In the genomic region with DNA sequence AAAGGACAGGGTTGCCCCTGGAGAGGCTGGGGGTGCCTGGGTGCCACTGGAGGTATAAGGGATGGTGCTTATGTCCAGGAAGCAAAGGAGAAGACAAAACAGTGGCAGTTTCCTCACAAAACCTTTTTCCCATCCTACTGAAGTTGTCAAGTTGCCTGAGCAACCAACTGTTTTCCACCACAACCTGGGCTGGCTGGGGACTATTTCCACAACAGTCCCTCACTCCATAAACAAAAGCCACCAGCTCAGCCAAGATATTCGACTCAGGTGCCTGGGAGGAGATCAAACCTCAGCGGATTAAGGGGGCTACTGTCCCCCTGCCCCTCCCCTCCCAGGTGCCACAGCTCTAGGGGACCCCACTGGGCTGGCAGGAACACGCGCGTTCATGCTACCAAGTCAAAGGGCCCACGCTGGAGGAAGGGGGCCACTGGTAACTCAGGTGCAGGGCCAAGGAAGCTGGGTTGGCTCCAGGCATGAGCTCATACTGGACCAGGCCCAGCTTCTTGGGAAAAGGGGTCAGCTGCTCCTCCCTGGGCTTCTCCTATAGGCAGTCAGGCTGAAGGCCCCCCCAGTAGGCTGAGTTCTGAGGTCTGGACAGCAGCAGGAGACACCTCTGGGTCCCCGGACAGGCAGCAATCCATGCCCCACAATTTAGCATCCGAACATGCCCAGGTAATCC, we compare ENCODE assay signal across 13 cellular contexts. TPM values are rescaled to one million over a fixed set of nuclear protein-coding genes. Genes with fewer than 3 reads are reported as not detected.
A peak's percentile ranks its signal among the peaks of the same experiment; 100 is the strongest.
DNase-seq lines count a peak whose midpoint lies in the region; ATAC-seq, FAIRE-seq and TF ChIP-seq lines count a peak whose summit lies in the region.
"Had no signal": no experiment of that assay in that cellular context is flagged by ENCODE, and none has a peak within 500 bp of the region (broad histone marks: within the 10 kb centered on the region; RNA-seq: fewer than 3 reads in every experiment).

No MANE protein-coding gene starts in this region.

- peaks cover 84% of the 10 kb centered on the region for H3K4me1 ChIP-seq in suprapubic skin

- FAIRE-seq in HTR-8/SVneo (lab: Jason Lieb, UNC), result peak; percentile 77

- H3K27ac ChIP-seq in suprapubic skin, result peak overlapping the region; percentile 56
- H3K27ac ChIP-seq: epithelial cell of prostate had no signal

- no peak overlapping the region for H3K4me3 Mint-ChIP-seq in natural killer cell treated with Interleukin-12 subunit alpha and Interleukin-12 subunit beta and Interleukin-15 and Interleukin-18, amount 100 ng/mL, for 72 hours
- no peak overlapping the region for H3K4me3 Mint-ChIP-seq in activated CD8-positive, alpha-beta T cell treated with anti-CD3 and anti-CD28 coated beads for 36 hours
- H3K4me3 Mint-ChIP-seq: naive B cell; stimulated activated effector memory CD8-positive, alpha-beta T cell treated with anti-CD3 and anti-CD28 coated beads, Interleukin-12 subunit alpha, Interleukin-12 subunit beta, amount 100 ng/mL, for 72 hours had no signal

- CTCF ChIA-PET in activated CD8-positive, alpha-beta T cell treated with anti-CD3 and anti-CD28 coated beads for 36 hours (lab: Charles Lee), result interaction anchor here (0.7 to 1.7 kb wide), 3 partner anchors 37 to 104 kb away, joined by 3 to 4 read pairs (median 3); no protein-coding TSS in a partner anchor

- H3K4me1 Mint-ChIP-seq in natural killer cell treated with Interleukin-12 subunit alpha and Interleukin-12 subunit beta and Interleukin-15 and Interleukin-18, amount 100 ng/mL, for 72 hours (ENCODE audit: low read depth in 2 of 2), result peaks cover 14 to 29% of the 10 kb centered on the region in 2 donors
- H3K4me1 Mint-ChIP-seq in activated CD8-positive, alpha-beta T cell treated with anti-CD3 and anti-CD28 coated beads for 36 hours (ENCODE audit: low read depth), result no peaks in the 10 kb centered on the region

- no peaks in the 10 kb centered on the region for H3K36me3 ChIP-seq in suprapubic skin

- DNase-seq in HTR-8/SVneo (ENCODE audit: insufficient read length, low spot score), result no peak
- DNase-seq in astrocyte of the hippocampus (ENCODE audit: low read depth, low spot score), result peak; percentile 72
- DNase-seq in kidney tubule cell (ENCODE audit: low spot score), result peak; percentile 30
- no peak for DNase-seq in suprapubic skin (ENCODE audit: low spot score in 2 of 2)
- DNase-seq in NCI-H1105 treated with DMSO at 0.1 percent for 48 hours (lab: John Stamatoyannopoulos, UW), result no peak
- no peak for DNase-seq in natural killer cell treated with Interleukin-12 subunit alpha and Interleukin-12 subunit beta and Interleukin-15 and Interleukin-18, amount 100 ng/mL, for 72 hours (ENCODE audit: low spot score)
- no peak for DNase-seq in activated CD8-positive, alpha-beta T cell treated with anti-CD3 and anti-CD28 coated beads for 36 hours
- DNase-seq: HCEC 1CT, naive B cell, NCI-H2171 treated with DMSO at 0.1 percent for 48 hours had no signal

- no peaks in the 10 kb centered on the region for H3K9me3 Mint-ChIP-seq in natural killer cell treated with Interleukin-12 subunit alpha and Interleukin-12 subunit beta and Interleukin-15 and Interleukin-18, amount 100 ng/mL, for 72 hours
- no peaks in the 10 kb centered on the region for H3K9me3 Mint-ChIP-seq in activated CD8-positive, alpha-beta T cell treated with anti-CD3 and anti-CD28 coated beads for 36 hours
- H3K9me3 Mint-ChIP-seq: naive B cell; stimulated activated effector memory CD8-positive, alpha-beta T cell treated with anti-CD3 and anti-CD28 coated beads, Interleukin-12 subunit alpha, Interleukin-12 subunit beta, amount 100 ng/mL, for 72 hours had no signal

- no peak for TF ChIP-seq POLR2A in suprapubic skin (IDR thresholded peaks at IDR 0.05)

- no peak for TF ChIP-seq CTCF in suprapubic skin (IDR thresholded peaks at IDR 0.05)
- TF ChIP-seq CTCF in activated CD8-positive, alpha-beta T cell treated with anti-CD3 and anti-CD28 coated beads for 36 hours (IDR thresholded peaks at IDR 0.05), result no peak

- intact Hi-C loops in activated CD8-positive, alpha-beta T cell treated with anti-CD3 and anti-CD28 coated beads for 36 hours (cut with micrococcal nuclease), result no loop called here

- ATAC-seq in natural killer cell treated with Interleukin-12 subunit alpha and Interleukin-12 subunit beta and Interleukin-15 and Interleukin-18, amount 100 ng/mL, for 72 hours, result no peak
- ATAC-seq in HG03571 (IDR thresholded peaks at IDR 0.05; ENCODE audit: unreplicated experiment), result no peak
- ATAC-seq in activated CD8-positive, alpha-beta T cell treated with anti-CD3 and anti-CD28 coated beads for 36 hours, result no peak
- ATAC-seq: stimulated activated effector memory CD8-positive, alpha-beta T cell treated with anti-CD3 and anti-CD28 coated beads, Interleukin-12 subunit alpha, Interleukin-12 subunit beta, amount 100 ng/mL, for 72 hours had no signal

- H3K27ac Mint-ChIP-seq in natural killer cell treated with Interleukin-12 subunit alpha and Interleukin-12 subunit beta and Interleukin-15 and Interleukin-18, amount 100 ng/mL, for 72 hours, result no peak overlapping the region
- no peak overlapping the region for H3K27ac Mint-ChIP-seq in activated CD8-positive, alpha-beta T cell treated with anti-CD3 and anti-CD28 coated beads for 36 hours
- H3K27ac Mint-ChIP-seq: naive B cell; stimulated activated effector memory CD8-positive, alpha-beta T cell treated with anti-CD3 and anti-CD28 coated beads, Interleukin-12 subunit alpha, Interleukin-12 subunit beta, amount 100 ng/mL, for 72 hours had no signal

- TF ChIP-seq EP300 in suprapubic skin (IDR thresholded peaks at IDR 0.05), result no peak

- H3K27me3 ChIP-seq in suprapubic skin, result no peaks in the 10 kb centered on the region

- no peak overlapping the region for H3K4me3 ChIP-seq in suprapubic skin

- H3K36me3 Mint-ChIP-seq in natural killer cell treated with Interleukin-12 subunit alpha and Interleukin-12 subunit beta and Interleukin-15 and Interleukin-18, amount 100 ng/mL, for 72 hours, result no peaks in the 10 kb centered on the region
- no peaks in the 10 kb centered on the region for H3K36me3 Mint-ChIP-seq in activated CD8-positive, alpha-beta T cell treated with anti-CD3 and anti-CD28 coated beads for 36 hours (ENCODE audit: low read depth)
- H3K36me3 Mint-ChIP-seq: naive B cell; stimulated activated effector memory CD8-positive, alpha-beta T cell treated with anti-CD3 and anti-CD28 coated beads, Interleukin-12 subunit alpha, Interleukin-12 subunit beta, amount 100 ng/mL, for 72 hours had no signal

- no peaks in the 10 kb centered on the region for H3K9me3 ChIP-seq in suprapubic skin

- 100% methylated on average over 2 of the region's 8 CpGs for WGBS in suprapubic skin

- POLR2A ChIA-PET in activated CD8-positive, alpha-beta T cell treated with anti-CD3 and anti-CD28 coated beads for 36 hours (lab: Charles Lee), result interaction anchor here (1.0 kb wide), 1 partner anchor 13 kb away, joined by 3 read pairs; no protein-coding TSS in a partner anchor

- no peaks in the 10 kb centered on the region for H3K27me3 Mint-ChIP-seq in natural killer cell treated with Interleukin-12 subunit alpha and Interleukin-12 subunit beta and Interleukin-15 and Interleukin-18, amount 100 ng/mL, for 72 hours
- peaks cover 2% of the 10 kb centered on the region for H3K27me3 Mint-ChIP-seq in activated CD8-positive, alpha-beta T cell treated with anti-CD3 and anti-CD28 coated beads for 36 hours

RNA-seq across cellular contexts. Expression of a gene that starts 45.7 kb away (rescaled TPM):
- 10 to 100 TPM in 3 of 4 donors, 1 to 10 TPM in 1; 7.4 to 15.2 (median 12.5) TPM for total RNA-seq in suprapubic skin
- total RNA-seq in natural killer cell treated with Interleukin-12 subunit alpha and Interleukin-12 subunit beta and Interleukin-15 and Interleukin-18, amount 100 ng/mL, for 72 hours, result 10 to 100 TPM; 55.3 to 65.0 TPM
- 10 to 100 TPM; 69.5 to 70.0 TPM for total RNA-seq in activated CD8-positive, alpha-beta T cell treated with anti-CD3 and anti-CD28 coated beads for 36 hours

RNA-seq across cellular contexts. Expression of a gene that starts 59.7 kb away (rescaled TPM):
- 10 to 100 TPM in 2 of 4 donors, 1 to 10 TPM in 2; 5.1 to 34.2 (median 12.8) TPM for total RNA-seq in suprapubic skin
- under 1 TPM in 1 of 2 donors, not detected in 1; 0.19 TPM for total RNA-seq in natural killer cell treated with Interleukin-12 subunit alpha and Interleukin-12 subunit beta and Interleukin-15 and Interleukin-18, amount 100 ng/mL, for 72 hours
- under 1 TPM; 0.29 to 0.40 TPM for total RNA-seq in activated CD8-positive, alpha-beta T cell treated with anti-CD3 and anti-CD28 coated beads for 36 hours

Comparison
In these comparisons a context has a peak if more than half of its experiments do, and no peak if none do; other contexts are left out.
1. DNase-seq: peak in astrocyte of the hippocampus (single experiment) and kidney tubule cell (single experiment); none in HTR-8/SVneo (single experiment), suprapubic skin (0 of 2), NCI-H1105 treated with DMSO at 0.1 percent for 48 hours (single experiment), natural killer cell treated with Interleukin-12 subunit alpha and Interleukin-12 subunit beta and Interleukin-15 and Interleukin-18, amount 100 ng/mL, for 72 hours (single experiment) and activated CD8-positive, alpha-beta T cell treated with anti-CD3 and anti-CD28 coated beads for 36 hours (single experiment).
2. RNA of a gene that starts 59.7 kb away (total RNA-seq): 5.1 to 34.2 TPM in suprapubic skin; 0.19 TPM in natural killer cell treated with Interleukin-12 subunit alpha and Interleukin-12 subunit beta and Interleukin-15 and Interleukin-18, amount 100 ng/mL, for 72 hours and 0.29 to 0.40 TPM in activated CD8-positive, alpha-beta T cell treated with anti-CD3 and anti-CD28 coated beads for 36 hours; every median in the first group is over 4 times any median in the second.